In genomic region chr10:78754269-78755074, GRCh38 we compare ENCODE assay signal across 13 cellular contexts.
A peak's percentile ranks its signal among the peaks of the same experiment; 100 is the strongest.
DNase-seq lines count a peak whose midpoint lies in the region; ATAC-seq and TF ChIP-seq lines count a peak whose summit lies in the region.
"Had no signal": no experiment of that assay in that cellular context is flagged by ENCODE, and none has a peak within 500 bp of the region (broad histone marks: within the 10 kb centered on the region; RNA-seq: fewer than 3 reads in every experiment).

No MANE protein-coding gene starts in this region.

- H3K9me3 ChIP-seq in HAP-1 (no peaks in the 10 kb centered on the region), Caco-2 (no peaks in the 10 kb centered on the region)

- no peaks in the 10 kb centered on the region for H3K27me3 Mint-ChIP-seq in Caco-2 (ENCODE audit: insufficient read depth, unreplicated experiment)

- no TSS peak for BruUV-seq in Caco-2 (replicated peaks; lab: Mats Ljungman, UMichigan)

- no peak for TF ChIP-seq CTCF in Caco-2 (IDR thresholded peaks at IDR 0.05; ENCODE audit: insufficient read depth in 1 of 2, low read depth in 1 of 2, low read length in 1 of 2, severe bottlenecking in 1 of 2, unreplicated experiment in 1 of 2)

- no peak for ATAC-seq in HG03432 (IDR thresholded peaks at IDR 0.05; ENCODE audit: unreplicated experiment)

- POLR2A ChIA-PET in Caco-2 (lab: Charles Lee) = interaction anchor here (0.7 kb wide), 1 partner anchor 234 kb away, joined by 3 read pairs; no protein-coding TSS in a partner anchor

- no peaks in the 10 kb centered on the region for H3K36me3 Mint-ChIP-seq in Caco-2 (ENCODE audit: insufficient read depth, unreplicated experiment)
- H3K36me3 Mint-ChIP-seq: activated naive CD4-positive, alpha-beta T cell treated with anti-CD3 and anti-CD28 coated beads, Interleukin-2, amount 50 U/mL, for 24 hours had no signal

- no peak overlapping the region for H3K4me3 ChIP-seq in HAP-1
- H3K4me3 ChIP-seq in Caco-2 (ENCODE audit: low read depth, low read length) = no peak overlapping the region

- CTCF ChIA-PET in Caco-2 (lab: Charles Lee) = interaction anchor here (0.6 kb wide), 1 partner anchor 191 kb away, joined by 3 read pairs; no protein-coding TSS in a partner anchor

- H3K36me3 ChIP-seq in HAP-1 (replicated peaks) (no peaks in the 10 kb centered on the region), Caco-2 (ENCODE audit: control insufficient read depth, insufficient read depth, low read length) (no peaks in the 10 kb centered on the region)

- intact Hi-C loops in Caco-2 (cut with micrococcal nuclease; ENCODE audit: unreplicated experiment) = no loop called here

- H3K4me3 Mint-ChIP-seq in Caco-2 (ENCODE audit: unreplicated experiment) = no peak overlapping the region
- H3K4me3 Mint-ChIP-seq: activated naive CD4-positive, alpha-beta T cell treated with anti-CD3 and anti-CD28 coated beads, Interleukin-2, amount 50 U/mL, for 24 hours had no signal

- DNase-seq in A172 (ENCODE audit: low spot score) = peak; percentile 58
- peak; percentile 49 to 62 for DNase-seq in HAP-1 (ENCODE audit: low spot score in 2 of 2)
- DNase-seq in amniotic stem cell (lab: John Stamatoyannopoulos, UW) = peak; percentile 22
- DNase-seq in iris pigment epithelial cell (ENCODE audit: low read depth) = peak; percentile 82
- DNase-seq in activated effector memory CD4-positive, alpha-beta T cell treated with anti-CD3 and anti-CD28 coated beads, Interleukin-2, amount 50 U/mL, for 16 hours = no peak
- no peak for DNase-seq in Caco-2
- DNase-seq in T-helper 1 cell = no peak
- DNase-seq: activated CD4-positive, alpha-beta T cell treated with anti-CD3 and anti-CD28 coated beads, Interleukin-2, amount 50 U/mL, for 4 hours; effector CD8-positive, alpha-beta T cell; NCI-H226; SIG-M5 had no signal

- H3K27me3 ChIP-seq in HAP-1 (ENCODE audit: low read depth) (no peaks in the 10 kb centered on the region), Caco-2 (replicated peaks; ENCODE audit: control insufficient read depth, insufficient read depth, low read length) (no peaks in the 10 kb centered on the region)

- no peak overlapping the region for H3K27ac Mint-ChIP-seq in Caco-2 (ENCODE audit: unreplicated experiment)
- H3K27ac Mint-ChIP-seq: activated naive CD4-positive, alpha-beta T cell treated with anti-CD3 and anti-CD28 coated beads, Interleukin-2, amount 50 U/mL, for 24 hours had no signal

- peaks cover 13% of the 10 kb centered on the region for H3K4me1 Mint-ChIP-seq in Caco-2 (ENCODE audit: low read depth, unreplicated experiment)

- no peaks in the 10 kb centered on the region for H3K9me3 Mint-ChIP-seq in Caco-2 (ENCODE audit: unreplicated experiment)
- H3K9me3 Mint-ChIP-seq: activated naive CD4-positive, alpha-beta T cell treated with anti-CD3 and anti-CD28 coated beads, Interleukin-2, amount 50 U/mL, for 24 hours had no signal

- in situ Hi-C loops in HAP-1 (cut with MboI; ENCODE audit: low sequenced_read_pairs) = no loop called here

- 0 out of 2 replicates have a peak, but pooled peaks cover 2% of the 10 kb centered on the region for H3K4me1 ChIP-seq in HAP-1
- no peaks in the 10 kb centered on the region for H3K4me1 ChIP-seq in Caco-2

Comparison
In these comparisons a context has a peak if more than half of its experiments do, and no peak if none do; other contexts are left out.
1. DNase-seq: peak in A172 (single experiment), HAP-1 (2 of 2), amniotic stem cell (single experiment) and iris pigment epithelial cell (single experiment); none in activated effector memory CD4-positive, alpha-beta T cell treated with anti-CD3 and anti-CD28 coated beads, Interleukin-2, amount 50 U/mL, for 16 hours (single experiment), Caco-2 (0 of 2) and T-helper 1 cell (0 of 5).